In the genomic region with DNA sequence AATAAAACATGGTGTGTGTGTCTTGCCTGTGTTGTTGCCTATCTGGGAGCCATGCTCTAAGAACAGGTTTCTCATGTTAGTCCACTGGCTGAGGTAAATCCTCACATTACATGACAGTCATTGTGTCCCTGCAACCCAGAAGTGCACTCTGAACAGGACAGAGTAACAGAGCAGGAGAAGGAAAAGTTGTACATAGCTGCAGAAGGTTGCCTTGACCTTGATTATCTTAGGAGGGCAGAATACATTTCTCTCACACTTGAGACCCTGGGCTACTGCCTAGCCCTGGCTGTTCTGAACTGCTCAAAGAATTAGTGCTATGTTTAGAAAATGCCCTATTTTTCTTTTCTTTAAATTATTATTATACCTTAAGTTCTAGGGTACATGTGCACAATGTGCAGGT, we compare ENCODE assay signal across 9 cellular contexts. TPM values are rescaled to one million over a fixed set of nuclear protein-coding genes. Genes with fewer than 3 reads are reported as not detected.
"Had no signal": no experiment of that assay in that cellular context is flagged by ENCODE, and none has a peak within 500 bp of the region (broad histone marks: within the 10 kb centered on the region; RNA-seq: fewer than 3 reads in every experiment).

No MANE protein-coding gene starts in this region.

- FAIRE-seq: G401.6, GM12878, GM12891, GM12892, GM18507, GM19239 had no signal

- DNase-seq: GDM1, GF-D8 had no signal

- ATAC-seq: GM12878 had no signal

- H3K4me3 ChIP-seq: GM12878 had no signal

RNA-seq across cellular contexts. Expression of a gene that starts 20.0 kb away (rescaled TPM):
- total RNA-seq: G401 had no signal

RNA-seq across cellular contexts. Expression of a gene that starts 30.8 kb away (rescaled TPM):
- total RNA-seq: G401 had no signal
